ENCODE assay signal across 9 cellular contexts in genomic region chr3:29759443-29760033, GRCh38.
DNase-seq lines count a peak whose midpoint lies in the region; ATAC-seq, FAIRE-seq and TF ChIP-seq lines count a peak whose summit lies in the region.
"Had no signal": no experiment of that assay in that cellular context is flagged by ENCODE, and none has a peak within 500 bp of the region (broad histone marks: within the 10 kb centered on the region; RNA-seq: fewer than 3 reads in every experiment).

No MANE protein-coding gene starts in this region.

- ATAC-seq in HG03097 (IDR thresholded peaks at IDR 0.05; ENCODE audit: low FRiP score, unreplicated experiment) (no peak), HG03159 (IDR thresholded peaks at IDR 0.05; ENCODE audit: unreplicated experiment) (no peak)

- no peak for FAIRE-seq in GM12891 (lab: Jason Lieb, UNC)

- no peak for TF ChIP-seq POLR2A in adrenal gland (IDR thresholded peaks at IDR 0.05)
- no peak for TF ChIP-seq POLR2A in GM12891 (IDR thresholded peaks at IDR 0.05; ENCODE audit: low read depth, low read length)

- H3K4me1 ChIP-seq in adrenal gland (replicated peaks in 1 of 2) = peaks cover 20 to 46% of the 10 kb centered on the region in 2 donors
- H3K4me1 ChIP-seq in subcutaneous abdominal adipose tissue (ENCODE audit: control insufficient read depth in 5 of 5, insufficient read depth in 5 of 5, low read length in 5 of 5) = peaks cover 8 to 40% (median 34%) of the 10 kb centered on the region in 5 donors

- no peaks in the 10 kb centered on the region for H3K27me3 ChIP-seq in adrenal gland
- H3K27me3 ChIP-seq in subcutaneous abdominal adipose tissue (ENCODE audit: control insufficient read depth in 5 of 5, insufficient read depth in 4 of 5, low read length in 5 of 5) = no peaks in the 10 kb centered on the region
- H3K27me3 ChIP-seq: neutrophil had no signal

- no peaks in the 10 kb centered on the region for H3K36me3 ChIP-seq in adrenal gland (replicated peaks in 1 of 2)
- H3K36me3 ChIP-seq in subcutaneous abdominal adipose tissue (ENCODE audit: control insufficient read depth in 5 of 5, insufficient read depth in 5 of 5, low read length in 5 of 5) = no peaks in the 10 kb centered on the region
- H3K36me3 ChIP-seq: neutrophil had no signal

- H3K4me3 ChIP-seq in adrenal gland (no peak overlapping the region), subcutaneous abdominal adipose tissue (ENCODE audit: low read depth in 1 of 5, low read length in 5 of 5) (peak overlapping the region in 2 of 5 donors; percentile 12 to 43)

- H3K9me3 ChIP-seq in adrenal gland (replicated peaks in 1 of 3) (no peaks in the 10 kb centered on the region), subcutaneous abdominal adipose tissue (ENCODE audit: control insufficient read depth in 5 of 5, low read length in 5 of 5) (no peaks in the 10 kb centered on the region)
- H3K9me3 ChIP-seq: neutrophil had no signal

- TF ChIP-seq CTCF in adrenal gland (IDR thresholded peaks at IDR 0.05) = no peak

- DNase-seq in NCI-H1092 (lab: John Stamatoyannopoulos, UW) (peak; percentile 5), adrenal gland (peak in 3 of 7 donors; percentile 11 to 31 (median 17)), iris pigment epithelial cell (ENCODE audit: low read depth) (peak; percentile 75), GM12891 (ENCODE audit: insufficient read length, low spot score) (no peak), ureter (ENCODE audit: low spot score) (no peak)

- H3K27ac ChIP-seq in adrenal gland (peak overlapping the region; percentile 8 to 80 (median 51)), subcutaneous abdominal adipose tissue (ENCODE audit: low read depth, low read length) (peak overlapping the region; percentile 91)
- H3K27ac ChIP-seq: neutrophil had no signal

- H3K9ac ChIP-seq in subcutaneous abdominal adipose tissue (ENCODE audit: low read length in 5 of 5) = peak overlapping the region; percentile 14 to 90 (median 39)

- intact Hi-C loops in adrenal gland (cut with DNase I) = loop anchor here in 1 of 2 donors (10.0 kb wide), 1 partner anchor 235 kb away; no protein-coding TSS in a partner anchor

- 82 to 91% (median 88%) methylated on average over 9 of the region's 9 CpGs for WGBS in adrenal gland, 4 donors

TF ChIP-seq in GM12891, 5 proteins besides CTCF, POLR2A, EP300 and RAD21:
- TF ChIP-seq TAF1 (IDR thresholded peaks at IDR 0.05; ENCODE audit: low read depth, low read length) = no peak
- no peak for TF ChIP-seq PAX5 (IDR thresholded peaks at IDR 0.05; ENCODE audit: insufficient read depth, low read length, severe bottlenecking)
- no peak for TF ChIP-seq POLR2AphosphoS5 (IDR thresholded peaks at IDR 0.05; ENCODE audit: low read depth, low read length)
- no peak for TF ChIP-seq SPI1 (IDR thresholded peaks at IDR 0.05; ENCODE audit: low read depth, low read length)
- no peak for TF ChIP-seq POU2F2 (IDR thresholded peaks at IDR 0.05; ENCODE audit: low read depth, low read length)

Comparison
In these comparisons a context has a peak if more than half of its experiments do, and no peak if none do; other contexts are left out.
1. DNase-seq: peak in NCI-H1092 (single experiment) and iris pigment epithelial cell (single experiment); none in GM12891 (single experiment) and ureter (single experiment).